Comparison of ENCODE assay signal across 8 cellular contexts in genomic region chr14:65102441-65103149, GRCh38. TPM values are rescaled to one million over a fixed set of nuclear protein-coding genes. Genes with fewer than 3 reads are reported as not detected.
DNase-seq lines count a peak whose midpoint lies in the region; ATAC-seq and TF ChIP-seq lines count a peak whose summit lies in the region.

Gene MAX, minus strand, starts transcription at chr14:65102517. Its CDS starts 178 bp downstream, at chr14:65102339.

- H3K4me1 ChIP-seq in ascending aorta, result peaks cover 6 to 32% of the 10 kb centered on the region in 2 donors
- H3K4me1 ChIP-seq in right cardiac atrium (ENCODE audit: control insufficient read depth, insufficient read depth, low read length), result no peaks in the 10 kb centered on the region
- H3K4me1 ChIP-seq in uterus, result peaks cover 10 to 13% of the 10 kb centered on the region in 2 donors

- intact Hi-C loops in T-helper 2 cell treated with Interferon-gamma antibody and Interleukin-4, amounts not matched to agents 100 ng/mL and 5 ng/mL, for 36 hours (cut with micrococcal nuclease), result loop anchor here (1.0 to 5.0 kb wide), 9 partner anchors 104 to 1460 kb away; partner anchors contain the start of genes CHURC1, FUT8, GPHN and HSPA2
- intact Hi-C loops in ascending aorta (cut with DNase I), result loop anchor here (1.0 to 10.0 kb wide), 5 partner anchors 54 to 715 kb away; partner anchors contain the start of genes CHURC1, FUT8 and MTHFD1
- intact Hi-C loops in right cardiac atrium (cut with DNase I), result no loop called here
- intact Hi-C loops in uterus (cut with DNase I; ENCODE audit: low total_unique reads), result no loop called here

- TF ChIP-seq CTCF in ascending aorta (IDR thresholded peaks at IDR 0.05) (no peak), uterus (IDR thresholded peaks at IDR 0.05) (no peak)

- H3K27ac ChIP-seq in ascending aorta (peak within 1 kb of the TSS; percentile 81 to 88), right cardiac atrium (ENCODE audit: low read length) (peak within 1 kb of the TSS; percentile 77), uterus (peak within 1 kb of the TSS; percentile 84 to 85)

- H3K27me3 ChIP-seq in ascending aorta (no peaks in the 10 kb centered on the region), right cardiac atrium (ENCODE audit: control insufficient read depth, insufficient read depth) (no peaks in the 10 kb centered on the region), uterus (no peaks in the 10 kb centered on the region)

- ATAC-seq in GM18498 (IDR thresholded peaks at IDR 0.05; ENCODE audit: unreplicated experiment), result peak; percentile 91
- peak; percentile 85 for ATAC-seq in HG02938 (IDR thresholded peaks at IDR 0.05; ENCODE audit: unreplicated experiment)
- peak; percentile 97 for ATAC-seq in right cardiac atrium

- WGBS in right cardiac atrium, result under 1% methylated on average over 60 of the region's 61 CpGs

- H3K4me3 ChIP-seq in ascending aorta (peak within 1 kb of the TSS; percentile 89 to 93), right cardiac atrium (ENCODE audit: low read length) (peak within 1 kb of the TSS; percentile 76), uterus (peak within 1 kb of the TSS; percentile 82 to 97)

- peak; percentile 98 for DNase-seq in NCI-H187 treated with DMSO at 0.1 percent for 48 hours (lab: John Stamatoyannopoulos, UW)
- peak; percentile 97 to 99 for DNase-seq in ascending aorta (ENCODE audit: low spot score in 2 of 2)
- DNase-seq in right cardiac atrium, result peak; percentile 98 to 99 (median 99)
- DNase-seq in pulmonary artery endothelial cell (ENCODE audit: low read depth, low spot score), result peak; percentile 98
- peak; percentile 96 to 98 for DNase-seq in uterus

- peak; percentile 69 to 89 for TF ChIP-seq POLR2A in uterus (IDR thresholded peaks at IDR 0.05)

- no peaks in the 10 kb centered on the region for H3K9me3 ChIP-seq in ascending aorta
- H3K9me3 ChIP-seq in right cardiac atrium (ENCODE audit: control insufficient read depth, low read length), result no peaks in the 10 kb centered on the region
- H3K9me3 ChIP-seq in uterus, result no peaks in the 10 kb centered on the region

- H3K36me3 ChIP-seq in ascending aorta (no peaks in the 10 kb centered on the region), uterus (no peaks in the 10 kb centered on the region)

RNA-seq across cellular contexts. Expression of gene MAX, which starts in this region (rescaled TPM):
- 163 and 168 TPM in 2 replicates for total RNA-seq in T-helper 2 cell treated with Interferon-gamma antibody and Interleukin-4, amounts not matched to agents 100 ng/mL and 5 ng/mL, for 36 hours
- total RNA-seq in ascending aorta, result 26.8 TPM
- 100 to 1,000 TPM in 3 of 4 donors, 10 to 100 TPM in 1; 93.6 to 117 (median 115) TPM for total RNA-seq in right cardiac atrium
- 56.3 TPM for polyA plus RNA-seq in right cardiac atrium
- 50.4 and 55.4 TPM in 2 replicates for total RNA-seq in pulmonary artery endothelial cell
- total RNA-seq in uterus, result 100 to 1,000 TPM in 1 of 4 donors, 10 to 100 TPM in 3; 32.6 to 153 (median 68.4) TPM

Comparison
In these comparisons a context has a peak if more than half of its experiments do, and no peak if none do; other contexts are left out.
1. Peak in every context shown above with its lines: DNase-seq, ATAC-seq, H3K4me3 ChIP-seq and H3K27ac ChIP-seq.
2. intact Hi-C loops: an anchor here in T-helper 2 cell treated with Interferon-gamma antibody and Interleukin-4, amounts not matched to agents 100 ng/mL and 5 ng/mL, for 36 hours (1.0 to 5.0 kb wide) and ascending aorta (1.0 to 10.0 kb wide); none called in right cardiac atrium and uterus.